19 cellular contexts compared by ENCODE assay signal in the genomic region with DNA sequence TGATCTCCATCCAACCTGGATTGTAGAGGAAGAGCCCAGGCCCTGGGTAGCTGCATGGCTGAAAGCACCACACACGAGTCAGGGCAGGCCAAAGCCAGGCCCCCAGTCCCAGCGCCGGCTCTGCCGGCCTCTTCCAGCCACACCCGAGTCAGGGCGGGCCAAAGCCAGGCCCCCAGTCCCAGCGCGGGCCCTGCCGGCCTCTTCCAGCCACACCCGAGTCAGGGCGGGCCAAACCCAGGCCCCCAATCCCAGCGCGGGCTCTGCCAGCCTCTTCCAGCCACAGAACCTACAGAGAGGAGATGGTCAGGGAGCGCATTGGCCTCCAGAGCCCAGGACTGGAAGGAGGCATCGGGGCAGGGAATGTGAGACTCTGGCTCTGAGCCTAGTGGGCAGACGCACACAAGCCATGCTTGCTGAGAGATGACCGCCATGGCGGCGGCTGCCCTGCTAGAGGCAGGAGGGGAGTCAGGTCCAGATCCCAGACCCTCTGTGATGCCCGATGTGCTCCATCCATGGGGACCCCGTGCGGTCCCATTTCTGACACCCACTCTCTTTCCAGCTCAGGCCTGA. TPM values are rescaled to one million over a fixed set of nuclear protein-coding genes. Genes with fewer than 3 reads are reported as not detected.
DNase-seq lines count a peak whose midpoint lies in the region; ATAC-seq, FAIRE-seq and TF ChIP-seq lines count a peak whose summit lies in the region.
"Had no signal": no experiment of that assay in that cellular context is flagged by ENCODE, and none has a peak within 500 bp of the region (broad histone marks: within the 10 kb centered on the region; RNA-seq: fewer than 3 reads in every experiment).

No MANE protein-coding gene starts in this region.

- H3K14ac ChIP-seq in neuronal stem cell (ENCODE audit: low read length), result no peak overlapping the region

- no CpG with 5 or more reads among the region's 22 CpGs for WGBS in neuronal stem cell (ENCODE audit: extremely low coverage in 2 of 2, insufficient read length in 2 of 2, insufficient replicate concordance in 1 of 2), 2 donors

- no peak overlapping the region for H3K4ac ChIP-seq in neuronal stem cell (ENCODE audit: low read length)

- peak overlapping the region; percentile 59 for H3K18ac ChIP-seq in neuronal stem cell (ENCODE audit: low read length)

- peaks cover 2% of the 10 kb centered on the region for H3K79me1 ChIP-seq in neuronal stem cell (ENCODE audit: low read depth, low read length)

- H3K36me3 Mint-ChIP-seq in GM23338 (ENCODE audit: low read depth), result no peaks in the 10 kb centered on the region
- H3K36me3 Mint-ChIP-seq: CD8-positive, alpha-beta T cell had no signal

- no peak overlapping the region for H3K27ac Mint-ChIP-seq in GM23338
- H3K27ac Mint-ChIP-seq: CD8-positive, alpha-beta T cell had no signal

- no peak for DNase-seq in GM23338 (ENCODE audit: low spot score)
- no peak for DNase-seq in RWPE1 (ENCODE audit: low spot score)
- no peak for DNase-seq in neuronal stem cell (ENCODE audit: low spot score)
- no peak for DNase-seq in medulla oblongata (ENCODE audit: extremely low spot score)
- DNase-seq in dermis blood vessel endothelial cell, result no peak
- DNase-seq in urothelium cell line (ENCODE audit: low spot score), result no peak
- DNase-seq: CD8-positive, alpha-beta T cell; DMS153; GF-D8; Karpas-422; NCI-H1105 treated with DMSO at 0.1 percent for 48 hours; NCI-H2029 treated with DMSO at 0.1 percent for 48 hours; NCI-H345; NCI-H526; PC-3; SJCRH30 had no signal

- no peak overlapping the region for H3K4me3 Mint-ChIP-seq in GM23338
- H3K4me3 Mint-ChIP-seq: CD8-positive, alpha-beta T cell had no signal

- no peaks in the 10 kb centered on the region for H3K9me2 ChIP-seq in GM23338 (ENCODE audit: insufficient read depth)

- H3K4me1 ChIP-seq in BLaER1 (peaks cover 99% of the 10 kb centered on the region), GM23338 (ENCODE audit: insufficient read depth) (peaks cover 10% of the 10 kb centered on the region; the same call in 1 of the 2 replicates), neuronal stem cell (ENCODE audit: control insufficient read depth in 2 of 2, insufficient read depth in 1 of 2, low read depth in 1 of 2, low read length in 2 of 2) (peaks cover 4 to 15% of the 10 kb centered on the region in 2 donors)
- H3K4me1 ChIP-seq: SJCRH30 had no signal

- H2BK120ac ChIP-seq in neuronal stem cell (ENCODE audit: low read depth, low read length), result peak overlapping the region; percentile 5

- TF ChIP-seq CTCF in GM23338 (conservative IDR thresholded peaks at IDR 0.05; ENCODE audit: low read depth in 2 of 2), result no peak
- no peak for TF ChIP-seq CTCF in RWPE1 (conservative IDR thresholded peaks at IDR 0.05; ENCODE audit: low read depth)

- POLR2A ChIA-PET in RWPE1 (lab: Yijun Ruan, JAX; ENCODE audit: low non-redundant PET), result no interaction called here

- peak overlapping the region; percentile 75 for H3K23ac ChIP-seq in neuronal stem cell (ENCODE audit: low read depth, low read length, poor library complexity)

- H2AFZ ChIP-seq in GM23338 (no peak overlapping the region), neuronal stem cell (ENCODE audit: low read length) (no peak overlapping the region)

- H4K8ac ChIP-seq in neuronal stem cell (ENCODE audit: low read depth, low read length), result no peak overlapping the region

- H4K20me1 ChIP-seq in BLaER1 (no peaks in the 10 kb centered on the region), GM23338 (replicated peaks; ENCODE audit: insufficient read depth) (no peaks in the 10 kb centered on the region)

- peak overlapping the region; percentile 19 for H2BK5ac ChIP-seq in neuronal stem cell (ENCODE audit: low read length)

- peak overlapping the region; percentile 95 for H3K4me2 ChIP-seq in BLaER1
- no peak overlapping the region for H3K4me2 ChIP-seq in GM23338
- no peak overlapping the region for H3K4me2 ChIP-seq in neuronal stem cell (ENCODE audit: insufficient read depth, low read length, poor library complexity, severe bottlenecking)
- H3K4me2 ChIP-seq: A549 had no signal

- no peaks in the 10 kb centered on the region for H3K79me2 ChIP-seq in GM23338 (replicated peaks; ENCODE audit: insufficient read depth)

- H3K27ac ChIP-seq in BLaER1 (peak overlapping the region; percentile 38; the same call in 1 of the 2 replicates), GM23338 (ENCODE audit: low read depth) (no peak overlapping the region), RWPE1 (peak overlapping the region; percentile 58), neuronal stem cell (replicated peaks; ENCODE audit: low read length) (no peak overlapping the region)
- H3K27ac ChIP-seq: A549, SJCRH30 had no signal

- H3K4me3 ChIP-seq in BLaER1 (no peak overlapping the region), GM23338 (no peak overlapping the region), neuronal stem cell (ENCODE audit: low read length in 2 of 2) (no peak overlapping the region)
- H3K4me3 ChIP-seq: A549, SJCRH30 had no signal

- no peaks in the 10 kb centered on the region for H3K27me3 ChIP-seq in BLaER1
- no peaks in the 10 kb centered on the region for H3K27me3 ChIP-seq in GM23338 (ENCODE audit: insufficient read depth)
- H3K27me3 ChIP-seq in neuronal stem cell (ENCODE audit: control insufficient read depth in 3 of 3, insufficient read depth in 3 of 3, low read depth in 1 of 3, low read length in 3 of 3), result peaks cover 0 to 70% (median 1%) of the 10 kb centered on the region in 3 experiments

- peak overlapping the region; percentile 62 for H2AK5ac ChIP-seq in neuronal stem cell (ENCODE audit: low read depth, low read length)

- no peak for FAIRE-seq in urothelium cell line (lab: Jason Lieb, UNC)
- FAIRE-seq: A549 had no signal

- no peaks in the 10 kb centered on the region for H3K36me3 ChIP-seq in BLaER1
- no peaks in the 10 kb centered on the region for H3K36me3 ChIP-seq in GM23338 (ENCODE audit: insufficient read depth)
- H3K36me3 ChIP-seq in neuronal stem cell (replicated peaks in 1 of 2; ENCODE audit: control insufficient read depth in 2 of 2, insufficient read depth in 2 of 2, low read length in 2 of 2), result no peaks in the 10 kb centered on the region
- H3K36me3 ChIP-seq: SJCRH30 had no signal

- no peak overlapping the region; the same call in 1 of the 2 replicates for H3K9ac ChIP-seq in BLaER1
- H3K9ac ChIP-seq in neuronal stem cell (ENCODE audit: low read depth, low read length, poor library complexity), result no peak overlapping the region

- no peak overlapping the region for H4K91ac ChIP-seq in neuronal stem cell (ENCODE audit: low read depth, low read length, poor library complexity)

- ATAC-seq in GM23338 (peak; percentile 4; the same call in 1 of the 3 replicates), GM21390 (IDR thresholded peaks at IDR 0.05; ENCODE audit: unreplicated experiment) (no peak)
- ATAC-seq: CD8-positive, alpha-beta T cell had no signal

- no peak overlapping the region for H2BK12ac ChIP-seq in neuronal stem cell (ENCODE audit: low read length)

- no peaks in the 10 kb centered on the region for H3K9me3 Mint-ChIP-seq in GM23338
- H3K9me3 Mint-ChIP-seq: CD8-positive, alpha-beta T cell had no signal

- no peaks in the 10 kb centered on the region for H3F3A ChIP-seq in GM23338 (replicated peaks; ENCODE audit: low read depth)

- peaks cover 24% of the 10 kb centered on the region for H3K4me1 Mint-ChIP-seq in GM23338

- peak overlapping the region; percentile 21 for H2BK15ac ChIP-seq in neuronal stem cell (ENCODE audit: low read length)

- CTCF ChIA-PET in RWPE1 (lab: Yijun Ruan, JAX), result no interaction called here

- H3K27me3 Mint-ChIP-seq in GM23338 (ENCODE audit: insufficient read depth, low read depth, poor library complexity), result peaks cover 11% of the 10 kb centered on the region

- H3K9me3 ChIP-seq in BLaER1 (no peaks in the 10 kb centered on the region), neuronal stem cell (replicated peaks in 1 of 2; ENCODE audit: control insufficient read depth in 2 of 2, insufficient read depth in 1 of 2, low read depth in 1 of 2, low read length in 2 of 2) (no peaks in the 10 kb centered on the region)
- H3K9me3 ChIP-seq: A549, SJCRH30 had no signal

TF ChIP-seq in GM23338, 12 proteins besides CTCF, POLR2A, EP300 and RAD21 (continues in another document):
- no peak for TF ChIP-seq NANOG (IDR thresholded peaks at IDR 0.05; ENCODE audit: borderline replicate concordance)
- no peak for TF ChIP-seq POLR2AphosphoS5 (IDR thresholded peaks at IDR 0.05; ENCODE audit: low read depth)
- TF ChIP-seq ZNF114 (CRISPR knock-in tag; IDR thresholded peaks at IDR 0.05), result no peak
- no peak for TF ChIP-seq ETS1 (IDR thresholded peaks at IDR 0.05)
- TF ChIP-seq EZH2 (IDR thresholded peaks at IDR 0.05; ENCODE audit: low read depth, unreplicated experiment), result no peak
- TF ChIP-seq EZH2phosphoT487 (IDR thresholded peaks at IDR 0.05; ENCODE audit: unreplicated experiment), result no peak
- TF ChIP-seq ZNF331 (CRISPR knock-in tag; IDR thresholded peaks at IDR 0.05; ENCODE audit: low read depth), result no peak
- no peak for TF ChIP-seq JUNB (IDR thresholded peaks at IDR 0.05; ENCODE audit: unreplicated experiment)

RNA-seq across cellular contexts. Expression of gene BEGAIN, which starts 30.2 kb away (rescaled TPM):
- 2.4 and 6.6 TPM in 2 replicates for total RNA-seq in GM23338 (2014; rRNA removed; shearing (Covaris generic))
- 0.60 and 0.94 TPM in 2 replicates for polyA plus RNA-seq in GM23338 (2016; fragmentation: Nextera tagmentation; extraction: Ambion mirVana)
- polyA plus RNA-seq in neuronal stem cell (2013, experiment 1 of 2), result 20.9 TPM
- 20.1 TPM for polyA plus RNA-seq in neuronal stem cell (2013, experiment 2 of 2)
- total RNA-seq in dermis blood vessel endothelial cell, result 0.17 and 0.37 TPM in 2 replicates

Comparison
In these comparisons a context has a peak if more than half of its experiments do, and no peak if none do; other contexts are left out.
1. H3K27ac ChIP-seq: peak in BLaER1 (single experiment) and RWPE1 (single experiment); none in GM23338 (single experiment) and neuronal stem cell (single experiment).